8 cellular contexts compared by ENCODE assay signal in the genomic region with DNA sequence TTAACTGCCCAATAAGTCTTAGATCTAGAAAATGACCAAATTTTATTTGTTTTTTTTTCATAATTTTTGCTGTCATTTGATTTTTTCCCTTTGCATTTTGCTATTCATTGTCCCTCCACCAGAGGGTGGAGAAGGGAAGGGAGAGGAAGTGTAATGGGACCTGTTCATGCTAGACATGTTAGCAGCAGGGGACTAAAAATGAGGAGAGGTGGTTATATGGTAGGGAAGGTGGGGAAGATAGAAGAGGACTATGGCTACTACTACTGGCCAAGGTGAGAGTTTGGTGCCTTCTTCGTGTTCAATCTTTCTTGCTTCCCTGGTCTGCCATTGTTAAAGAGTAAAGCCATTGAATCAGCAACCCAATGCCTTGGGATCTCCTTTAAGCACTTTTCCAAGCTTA. TPM values are rescaled to one million over a fixed set of nuclear protein-coding genes. Genes with fewer than 3 reads are reported as not detected.
DNase-seq lines count a peak whose midpoint lies in the region; ATAC-seq and TF ChIP-seq lines count a peak whose summit lies in the region.

No MANE protein-coding gene starts in this region.

- H3K9me3 Mint-ChIP-seq in WTC11 = no peaks in the 10 kb centered on the region

- peaks cover 3% of the 10 kb centered on the region for H3K27me3 Mint-ChIP-seq in WTC11 (ENCODE audit: low read depth)

- ATAC-seq in HG03460 (IDR thresholded peaks at IDR 0.05; ENCODE audit: unreplicated experiment) = peak; percentile 67
- peak; percentile 72 for ATAC-seq in WTC11
- no peak for ATAC-seq in GM21786 (IDR thresholded peaks at IDR 0.05; ENCODE audit: unreplicated experiment)
- no peak for ATAC-seq in HG03378 (IDR thresholded peaks at IDR 0.05; ENCODE audit: unreplicated experiment)

- H3K27ac Mint-ChIP-seq in WTC11 = no peak overlapping the region

- no peak overlapping the region for H3K4me3 ChIP-seq in GM06990 (replicated peaks; ENCODE audit: low read depth, low read length)

- DNase-seq in GM06990 (ENCODE audit: extremely low read depth, insufficient read length) (no peak), WTC11 (ENCODE audit: low spot score) (no peak), kidney tubule cell (ENCODE audit: low spot score) (peak; percentile 42), NOMO-1 (lab: John Stamatoyannopoulos, UW; ENCODE audit: unreplicated experiment in 2 of 2) (no peak)
- DNase-seq in stimulated activated CD8-positive, alpha-beta memory T cell treated with anti-CD3 and anti-CD28 coated beads, Interleukin-4, amount 100 ng/mL, for 48 hours = no peak

- peak; percentile 68 for TF ChIP-seq CTCF in GM06990 (IDR thresholded peaks at IDR 0.05; ENCODE audit: insufficient read depth, low read length, poor library complexity, severe bottlenecking)
- TF ChIP-seq CTCF in WTC11 (IDR thresholded peaks at IDR 0.05) = peak; percentile 51

- H3K4me1 Mint-ChIP-seq in WTC11 = peaks cover 8% of the 10 kb centered on the region

- no peaks in the 10 kb centered on the region for H3K36me3 ChIP-seq in GM06990 (ENCODE audit: control insufficient read depth, insufficient read depth, low read length)

- H3K36me3 Mint-ChIP-seq in WTC11 = no peaks in the 10 kb centered on the region

- no peaks in the 10 kb centered on the region for H3K27me3 ChIP-seq in GM06990 (replicated peaks; ENCODE audit: control insufficient read depth, insufficient read depth, low read length)

- POLR2A ChIA-PET in WTC11 (lab: Charles Lee) = no interaction called here

- CTCF ChIA-PET in WTC11 (lab: Charles Lee) = interaction anchor here (0.7 to 2.3 kb wide), 6 partner anchors 133 to 936 kb away, joined by 3 to 15 read pairs (median 4); no protein-coding TSS in a partner anchor

- no peak overlapping the region for H3K4me3 Mint-ChIP-seq in WTC11

TF ChIP-seq in WTC11, 78 proteins besides CTCF, POLR2A, EP300 and RAD21 (continues in another document):
- TF ChIP-seq ZNF263 (CRISPR knock-in tag; IDR thresholded peaks at IDR 0.05; ENCODE audit: low read depth) (no peak), SP1 (CRISPR knock-in tag; conservative IDR thresholded peaks at IDR 0.05) (no peak), NFE2L1 (CRISPR knock-in tag; IDR thresholded peaks at IDR 0.05) (no peak), SMAD3 (CRISPR knock-in tag; IDR thresholded peaks at IDR 0.05; ENCODE audit: borderline replicate concordance) (no peak), ZNF671 (CRISPR knock-in tag; IDR thresholded peaks at IDR 0.05) (no peak), ATF1 (CRISPR knock-in tag; IDR thresholded peaks at IDR 0.05) (no peak), PRRX2 (CRISPR knock-in tag; IDR thresholded peaks at IDR 0.05) (no peak), NR3C1 (CRISPR knock-in tag; conservative IDR thresholded peaks at IDR 0.05; ENCODE audit: low read depth) (no peak), GABPB1 (CRISPR knock-in tag; IDR thresholded peaks at IDR 0.05) (no peak)
- TF ChIP-seq, protein P1, sequence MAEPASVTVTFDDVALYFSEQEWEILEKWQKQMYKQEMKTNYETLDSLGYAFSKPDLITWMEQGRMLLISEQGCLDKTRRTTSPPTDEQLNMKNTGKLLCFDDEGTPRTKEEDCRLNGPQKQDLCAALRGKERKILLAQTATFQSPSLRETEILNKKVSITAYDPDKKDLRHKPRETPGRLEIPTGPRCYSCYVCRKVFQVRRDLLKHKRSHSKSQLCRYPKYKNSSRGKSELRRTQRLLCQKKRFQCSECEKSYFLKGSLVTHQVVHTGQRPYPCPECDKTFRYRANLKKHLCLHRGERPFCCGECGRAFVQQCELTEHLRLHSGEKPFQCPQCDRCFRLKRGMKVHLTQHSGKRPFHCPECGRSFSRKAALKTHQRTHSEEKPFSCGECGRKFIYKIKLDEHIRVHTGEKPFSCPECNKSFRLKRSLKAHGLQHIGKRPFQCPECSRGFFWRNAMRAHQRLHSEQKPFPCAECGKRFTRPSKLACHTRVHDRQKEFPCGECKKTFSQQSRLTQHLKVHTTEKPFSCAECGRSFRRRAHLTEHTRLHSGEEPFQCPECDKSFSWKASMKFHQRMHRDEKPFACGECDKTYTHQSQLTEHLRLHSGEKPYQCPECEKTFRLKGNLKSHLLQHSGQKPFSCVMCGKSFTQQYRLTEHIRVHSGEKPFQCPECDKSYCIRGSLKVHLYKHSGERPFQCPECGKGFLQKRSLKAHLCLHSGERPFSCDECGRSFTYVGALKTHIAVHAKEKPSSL (CRISPR knock-in tag; conservative IDR thresholded peaks at IDR 0.05) = no peak
- TF ChIP-seq, protein P2, sequence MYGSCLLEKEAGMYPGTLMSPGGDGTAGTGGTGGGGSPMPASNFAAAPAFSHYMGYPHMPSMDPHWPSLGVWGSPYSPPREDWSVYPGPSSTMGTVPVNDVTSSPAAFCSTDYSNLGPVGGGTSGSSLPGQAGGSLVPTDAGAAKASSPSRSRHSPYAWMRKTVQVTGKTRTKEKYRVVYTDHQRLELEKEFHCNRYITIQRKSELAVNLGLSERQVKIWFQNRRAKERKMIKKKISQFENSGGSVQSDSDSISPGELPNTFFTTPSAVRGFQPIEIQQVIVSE (CRISPR knock-in tag; IDR thresholded peaks at IDR 0.05; ENCODE audit: borderline replicate concordance) = no peak
- TF ChIP-seq, protein P3, sequence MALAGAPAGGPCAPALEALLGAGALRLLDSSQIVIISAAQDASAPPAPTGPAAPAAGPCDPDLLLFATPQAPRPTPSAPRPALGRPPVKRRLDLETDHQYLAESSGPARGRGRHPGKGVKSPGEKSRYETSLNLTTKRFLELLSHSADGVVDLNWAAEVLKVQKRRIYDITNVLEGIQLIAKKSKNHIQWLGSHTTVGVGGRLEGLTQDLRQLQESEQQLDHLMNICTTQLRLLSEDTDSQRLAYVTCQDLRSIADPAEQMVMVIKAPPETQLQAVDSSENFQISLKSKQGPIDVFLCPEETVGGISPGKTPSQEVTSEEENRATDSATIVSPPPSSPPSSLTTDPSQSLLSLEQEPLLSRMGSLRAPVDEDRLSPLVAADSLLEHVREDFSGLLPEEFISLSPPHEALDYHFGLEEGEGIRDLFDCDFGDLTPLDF (CRISPR knock-in tag; IDR thresholded peaks at IDR 0.05) = no peak
- TF ChIP-seq, protein P4, sequence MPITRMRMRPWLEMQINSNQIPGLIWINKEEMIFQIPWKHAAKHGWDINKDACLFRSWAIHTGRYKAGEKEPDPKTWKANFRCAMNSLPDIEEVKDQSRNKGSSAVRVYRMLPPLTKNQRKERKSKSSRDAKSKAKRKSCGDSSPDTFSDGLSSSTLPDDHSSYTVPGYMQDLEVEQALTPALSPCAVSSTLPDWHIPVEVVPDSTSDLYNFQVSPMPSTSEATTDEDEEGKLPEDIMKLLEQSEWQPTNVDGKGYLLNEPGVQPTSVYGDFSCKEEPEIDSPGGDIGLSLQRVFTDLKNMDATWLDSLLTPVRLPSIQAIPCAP (CRISPR knock-in tag; IDR thresholded peaks at IDR 0.05) = no peak
- TF ChIP-seq, protein P5, sequence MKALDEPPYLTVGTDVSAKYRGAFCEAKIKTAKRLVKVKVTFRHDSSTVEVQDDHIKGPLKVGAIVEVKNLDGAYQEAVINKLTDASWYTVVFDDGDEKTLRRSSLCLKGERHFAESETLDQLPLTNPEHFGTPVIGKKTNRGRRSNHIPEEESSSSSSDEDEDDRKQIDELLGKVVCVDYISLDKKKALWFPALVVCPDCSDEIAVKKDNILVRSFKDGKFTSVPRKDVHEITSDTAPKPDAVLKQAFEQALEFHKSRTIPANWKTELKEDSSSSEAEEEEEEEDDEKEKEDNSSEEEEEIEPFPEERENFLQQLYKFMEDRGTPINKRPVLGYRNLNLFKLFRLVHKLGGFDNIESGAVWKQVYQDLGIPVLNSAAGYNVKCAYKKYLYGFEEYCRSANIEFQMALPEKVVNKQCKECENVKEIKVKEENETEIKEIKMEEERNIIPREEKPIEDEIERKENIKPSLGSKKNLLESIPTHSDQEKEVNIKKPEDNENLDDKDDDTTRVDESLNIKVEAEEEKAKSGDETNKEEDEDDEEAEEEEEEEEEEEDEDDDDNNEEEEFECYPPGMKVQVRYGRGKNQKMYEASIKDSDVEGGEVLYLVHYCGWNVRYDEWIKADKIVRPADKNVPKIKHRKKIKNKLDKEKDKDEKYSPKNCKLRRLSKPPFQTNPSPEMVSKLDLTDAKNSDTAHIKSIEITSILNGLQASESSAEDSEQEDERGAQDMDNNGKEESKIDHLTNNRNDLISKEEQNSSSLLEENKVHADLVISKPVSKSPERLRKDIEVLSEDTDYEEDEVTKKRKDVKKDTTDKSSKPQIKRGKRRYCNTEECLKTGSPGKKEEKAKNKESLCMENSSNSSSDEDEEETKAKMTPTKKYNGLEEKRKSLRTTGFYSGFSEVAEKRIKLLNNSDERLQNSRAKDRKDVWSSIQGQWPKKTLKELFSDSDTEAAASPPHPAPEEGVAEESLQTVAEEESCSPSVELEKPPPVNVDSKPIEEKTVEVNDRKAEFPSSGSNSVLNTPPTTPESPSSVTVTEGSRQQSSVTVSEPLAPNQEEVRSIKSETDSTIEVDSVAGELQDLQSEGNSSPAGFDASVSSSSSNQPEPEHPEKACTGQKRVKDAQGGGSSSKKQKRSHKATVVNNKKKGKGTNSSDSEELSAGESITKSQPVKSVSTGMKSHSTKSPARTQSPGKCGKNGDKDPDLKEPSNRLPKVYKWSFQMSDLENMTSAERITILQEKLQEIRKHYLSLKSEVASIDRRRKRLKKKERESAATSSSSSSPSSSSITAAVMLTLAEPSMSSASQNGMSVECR (CRISPR knock-in tag; IDR thresholded peaks at IDR 0.05; ENCODE audit: borderline replicate concordance) = no peak
- TF ChIP-seq, protein P6, sequence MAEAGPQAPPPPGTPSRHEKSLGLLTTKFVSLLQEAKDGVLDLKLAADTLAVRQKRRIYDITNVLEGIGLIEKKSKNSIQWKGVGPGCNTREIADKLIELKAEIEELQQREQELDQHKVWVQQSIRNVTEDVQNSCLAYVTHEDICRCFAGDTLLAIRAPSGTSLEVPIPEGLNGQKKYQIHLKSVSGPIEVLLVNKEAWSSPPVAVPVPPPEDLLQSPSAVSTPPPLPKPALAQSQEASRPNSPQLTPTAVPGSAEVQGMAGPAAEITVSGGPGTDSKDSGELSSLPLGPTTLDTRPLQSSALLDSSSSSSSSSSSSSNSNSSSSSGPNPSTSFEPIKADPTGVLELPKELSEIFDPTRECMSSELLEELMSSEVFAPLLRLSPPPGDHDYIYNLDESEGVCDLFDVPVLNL (CRISPR knock-in tag; IDR thresholded peaks at IDR 0.05; ENCODE audit: borderline replicate concordance, low read depth) = no peak

RNA-seq across cellular contexts. Expression of a gene that starts 6.4 kb away (rescaled TPM):
- total RNA-seq in WTC11 (2021) = 0.76 to 0.81 TPM (median 0.76 TPM) in 3 replicates

Comparison
In these comparisons a context has a peak if more than half of its experiments do, and no peak if none do; other contexts are left out.
1. ATAC-seq: peak in HG03460 (single experiment) and WTC11 (single experiment); none in GM21786 (single experiment) and HG03378 (single experiment).